Comparison of ENCODE assay signal across 14 cellular contexts in the genomic region with DNA sequence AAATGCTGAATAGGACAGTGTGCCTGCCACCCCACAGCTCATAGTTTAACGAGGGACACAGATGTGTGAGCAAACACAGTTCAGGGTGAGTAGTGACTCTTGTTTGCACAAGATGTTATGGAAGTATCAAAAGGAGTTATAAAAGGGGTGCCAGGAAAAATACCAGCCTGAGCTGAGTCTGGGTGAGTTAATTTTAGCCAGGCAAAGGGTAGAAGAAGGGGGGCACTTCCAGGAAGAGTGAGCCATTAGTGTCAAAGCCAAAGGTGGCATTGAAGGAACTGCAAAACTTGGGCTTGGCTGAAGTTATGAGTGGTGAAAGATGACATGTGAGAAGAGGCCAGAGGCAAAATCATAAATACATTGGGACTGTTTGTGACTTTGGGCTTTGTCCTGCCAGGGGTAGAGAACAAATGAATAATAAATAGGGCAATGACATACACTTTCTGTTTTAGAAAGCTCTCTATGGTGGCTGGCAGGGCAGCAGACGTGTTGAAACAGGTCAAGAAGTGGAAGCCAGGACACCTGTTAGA. TPM values are rescaled to one million over a fixed set of nuclear protein-coding genes. Genes with fewer than 3 reads are reported as not detected.
DNase-seq lines count a peak whose midpoint lies in the region; ATAC-seq and TF ChIP-seq lines count a peak whose summit lies in the region.
"Had no signal": no experiment of that assay in that cellular context is flagged by ENCODE, and none has a peak within 500 bp of the region (broad histone marks: within the 10 kb centered on the region; RNA-seq: fewer than 3 reads in every experiment).

No MANE protein-coding gene starts in this region.

- H3K4me3 ChIP-seq in CD8-positive, alpha-beta T cell (ENCODE audit: low read depth, low read length): no peak overlapping the region
- H3K4me3 ChIP-seq: cardiac muscle cell had no signal

- H3K9me3 Mint-ChIP-seq in CD8-positive, alpha-beta T cell: no peaks in the 10 kb centered on the region
- H3K9me3 Mint-ChIP-seq in IgD-negative memory B cell (no peaks in the 10 kb centered on the region), nephron (no peaks in the 10 kb centered on the region), endothelial cell (ENCODE audit: unreplicated experiment) (no peaks in the 10 kb centered on the region)

- POLR2A ChIA-PET in CD8-positive, alpha-beta T cell (lab: Charles Lee): no interaction called here

- H3K27ac Mint-ChIP-seq in CD8-positive, alpha-beta T cell: peak overlapping the region; percentile 23
- H3K27ac Mint-ChIP-seq in IgD-negative memory B cell (peak overlapping the region; percentile 21 to 92 (median 59)), nephron (peak overlapping the region in 2 of 3 experiments; percentile 13 to 23), endothelial cell (ENCODE audit: unreplicated experiment) (no peak overlapping the region)

- peaks cover 20% of the 10 kb centered on the region for H3K4me1 ChIP-seq in CD8-positive, alpha-beta T cell (ENCODE audit: insufficient read depth, low read length)

- CTCF ChIA-PET in CD8-positive, alpha-beta T cell (lab: Charles Lee): no interaction called here

- peaks cover 32% of the 10 kb centered on the region for H3K4me1 Mint-ChIP-seq in CD8-positive, alpha-beta T cell (ENCODE audit: low read depth)
- H3K4me1 Mint-ChIP-seq in IgD-negative memory B cell: peaks cover 17 to 29% (median 19%) of the 10 kb centered on the region in 3 donors
- H3K4me1 Mint-ChIP-seq in nephron: peaks cover 27% of the 10 kb centered on the region
- peaks cover 21% of the 10 kb centered on the region for H3K4me1 Mint-ChIP-seq in endothelial cell (ENCODE audit: unreplicated experiment)

- no peaks in the 10 kb centered on the region for H3K9me3 ChIP-seq in CD8-positive, alpha-beta T cell (ENCODE audit: low read length)

- intact Hi-C loops in CD8-positive, alpha-beta T cell (cut with DNase I, micrococcal nuclease): loop anchor here (5.0 to 10.0 kb wide), 3 partner anchors 110 to 1723 kb away; a partner anchor contains a TSS

- DNase-seq in CD8-positive, alpha-beta T cell: peak in 1 of 7 experiments; percentile 23
- DNase-seq in epithelial cell of prostate (ENCODE audit: low read depth, low spot score): no peak
- no peak for DNase-seq in NCI-H2227 (lab: John Stamatoyannopoulos, UW; ENCODE audit: unreplicated experiment)
- no peak for DNase-seq in endothelial cell (ENCODE audit: low spot score)
- DNase-seq in pons (ENCODE audit: low spot score): no peak
- DNase-seq: Calu3, islet precursor cell, NCI-H1105, SW 1271, trophoblast cell had no signal

- H3K27ac ChIP-seq in CD8-positive, alpha-beta T cell (ENCODE audit: low read depth, low read length): no peak overlapping the region
- peak overlapping the region; percentile 3 for H3K27ac ChIP-seq in epithelial cell of prostate
- H3K27ac ChIP-seq: cardiac muscle cell had no signal

- H3K27me3 Mint-ChIP-seq in CD8-positive, alpha-beta T cell (ENCODE audit: low read depth): no peaks in the 10 kb centered on the region
- H3K27me3 Mint-ChIP-seq in IgD-negative memory B cell: no peaks in the 10 kb centered on the region
- peaks cover 5% of the 10 kb centered on the region for H3K27me3 Mint-ChIP-seq in nephron (ENCODE audit: low read depth)
- peaks cover 8% of the 10 kb centered on the region for H3K27me3 Mint-ChIP-seq in endothelial cell (ENCODE audit: unreplicated experiment)

- H3K4me3 Mint-ChIP-seq in CD8-positive, alpha-beta T cell: no peak overlapping the region
- H3K4me3 Mint-ChIP-seq in IgD-negative memory B cell (peak overlapping the region in 3 of 4 donors; percentile 15 to 93 (median 53)), nephron (peak overlapping the region; percentile 73 to 91 (median 84)), endothelial cell (ENCODE audit: unreplicated experiment) (no peak overlapping the region)

- peaks cover 9% of the 10 kb centered on the region for H3K36me3 Mint-ChIP-seq in CD8-positive, alpha-beta T cell
- H3K36me3 Mint-ChIP-seq in IgD-negative memory B cell (peaks cover 3% of the 10 kb centered on the region), nephron (ENCODE audit: low read depth) (no peaks in the 10 kb centered on the region), endothelial cell (ENCODE audit: low read depth, unreplicated experiment) (peaks cover 3% of the 10 kb centered on the region)

- ATAC-seq in CD8-positive, alpha-beta T cell: no peak
- no peak for ATAC-seq in GM19324 (IDR thresholded peaks at IDR 0.05; ENCODE audit: low FRiP score, unreplicated experiment)

- no peak for TF ChIP-seq CTCF in CD8-positive, alpha-beta T cell (IDR thresholded peaks at IDR 0.05)
- TF ChIP-seq CTCF in nephron (IDR thresholded peaks at IDR 0.05; ENCODE audit: unreplicated experiment in 3 of 3): no peak
- no peak for TF ChIP-seq CTCF in endothelial cell (IDR thresholded peaks at IDR 0.05; ENCODE audit: unreplicated experiment)

- H3K36me3 ChIP-seq in CD8-positive, alpha-beta T cell (ENCODE audit: insufficient read depth, low read length): no peaks in the 10 kb centered on the region
- H3K36me3 ChIP-seq: cardiac muscle cell had no signal

- H3K27me3 ChIP-seq in CD8-positive, alpha-beta T cell (ENCODE audit: insufficient read depth, low read length): no peaks in the 10 kb centered on the region
- H3K27me3 ChIP-seq: cardiac muscle cell had no signal

RNA-seq across cellular contexts. Expression of a gene that starts 1.9 kb away (rescaled TPM):
- 10 to 100 TPM; 33.4 to 36.8 TPM for total RNA-seq in CD8-positive, alpha-beta T cell
- polyA plus RNA-seq in IgD-negative memory B cell: 63.6 TPM
- total RNA-seq in endothelial cell (ENCODE audit: unreplicated experiment): 62.2 TPM

Comparison
In these comparisons a context has a peak if more than half of its experiments do, and no peak if none do; other contexts are left out.
1. H3K4me3 Mint-ChIP-seq: peak in IgD-negative memory B cell (3 of 4) and nephron (3 of 3); none in CD8-positive, alpha-beta T cell (single experiment) and endothelial cell (single experiment).